30 cellular contexts compared by ENCODE assay signal in genomic region chr2:127011796-127012195, GRCh38.
"Had no signal": no experiment of that assay in that cellular context is flagged by ENCODE, and none has a peak within 500 bp of the region (broad histone marks: within the 10 kb centered on the region; RNA-seq: fewer than 3 reads in every experiment).

No MANE protein-coding gene starts in this region.

- H3K27me3 ChIP-seq: cardiac muscle cell, colonic mucosa had no signal

- DNase-seq: activated CD4-positive, alpha-beta memory T cell treated with anti-CD3 and anti-CD28 coated beads for 36 hours; activated CD4-positive, alpha-beta T cell treated with anti-CD3 and anti-CD28 coated beads for 36 hours; activated CD4-positive, alpha-beta T cell treated with anti-CD3 and anti-CD28 coated beads, Interleukin-2, amount 10 ng/mL, durations not matched to agents 24 days and 14 days; activated CD4-positive, CD25-positive, alpha-beta regulatory T cell; activated CD4-positive, CD25-positive, alpha-beta regulatory T cell treated with anti-CD3 and anti-CD28 coated beads, Interleukin-2, amount 50 U/mL, for 72 hours; activated CD8-positive, alpha-beta memory T cell treated with anti-CD3 and anti-CD28 coated beads, Interleukin-2, amount 10 ng/mL, durations not matched to agents 7 days and 5 days; activated CD8-positive, alpha-beta memory T cell treated with anti-CD3 and anti-CD28 coated beads, Interleukin-2, amount 50 U/mL, for 4 hours; activated CD8-positive, alpha-beta T cell treated with anti-CD3 and anti-CD28 coated beads, Interleukin-2, amount 10 ng/mL, durations not matched to agents 7 days and 5 days; activated effector memory CD4-positive, alpha-beta T cell treated with anti-CD3 and anti-CD28 coated beads, Interleukin-2, amount 50 U/mL, for 16 hours; activated naive CD4-positive, alpha-beta T cell treated with anti-CD3 and anti-CD28 coated beads for 36 hours; activated naive CD8-positive, alpha-beta T cell treated with anti-CD3 and anti-CD28 coated beads for 36 hours; activated naive CD8-positive, alpha-beta T cell treated with anti-CD3 and anti-CD28 coated beads, Interleukin-2, amount 50 U/mL, for 24 hours; activated T-cell treated with anti-CD3 and anti-CD28 coated beads, Interleukin-2, amount 50 U/mL, for 1 hour; activated T-cell treated with anti-CD3 and anti-CD28 coated beads, Interleukin-2, amount 50 U/mL, for 48 hours; adrenal gland; amygdala; aorta; central memory CD4-positive, alpha-beta T cell; cerebellar nuclear complex; colonic mucosa; effector CD8-positive, alpha-beta T cell; esophagus squamous epithelium; glutamatergic neuron; heart left ventricle; T-helper 1 cell; T-helper 17 cell; T1000 had no signal

- H3K9me3 ChIP-seq: adrenal gland, colonic mucosa, esophagus squamous epithelium, heart left ventricle had no signal

- H3K27ac ChIP-seq: adrenal gland, breast epithelium, cardiac muscle cell, colonic mucosa, epithelial cell of prostate, esophagus squamous epithelium, heart left ventricle had no signal

- H3K4me1 ChIP-seq: adrenal gland, breast epithelium, colonic mucosa, esophagus squamous epithelium, heart left ventricle had no signal

- ATAC-seq: activated CD4-positive, alpha-beta T cell treated with anti-CD3 and anti-CD28 coated beads for 36 hours; activated CD8-positive, alpha-beta memory T cell treated with anti-CD3 and anti-CD28 coated beads, Interleukin-2, amount 10 ng/mL, durations not matched to agents 7 days and 5 days; activated CD8-positive, alpha-beta T cell treated with anti-CD3 and anti-CD28 coated beads, Interleukin-2, amount 10 ng/mL, durations not matched to agents 7 days and 5 days; activated naive CD8-positive, alpha-beta T cell treated with anti-CD3 and anti-CD28 coated beads, Interleukin-2, amount 50 U/mL, for 24 hours; heart left ventricle; T-helper 17 cell had no signal

- H3K4me3 ChIP-seq: adrenal gland, breast epithelium, cardiac muscle cell, colonic mucosa, esophagus squamous epithelium, heart left ventricle had no signal

- H3K36me3 ChIP-seq: adrenal gland, breast epithelium, cardiac muscle cell, colonic mucosa, esophagus squamous epithelium, heart left ventricle had no signal
